28 cellular contexts compared by ENCODE assay signal in genomic region chr20:50487397-50487796, GRCh38. TPM values are rescaled to one million over a fixed set of nuclear protein-coding genes. Genes with fewer than 3 reads are reported as not detected.
DNase-seq lines count a peak whose midpoint lies in the region; ATAC-seq and TF ChIP-seq lines count a peak whose summit lies in the region.
"Had no signal": no experiment of that assay in that cellular context is flagged by ENCODE, and none has a peak within 500 bp of the region (broad histone marks: within the 10 kb centered on the region; RNA-seq: fewer than 3 reads in every experiment).

No MANE protein-coding gene starts in this region.

- H3K27ac Mint-ChIP-seq in natural killer cell treated with Interleukin-12 subunit alpha and Interleukin-12 subunit beta and Interleukin-15 and Interleukin-18, amount 100 ng/mL, for 72 hours, result peak overlapping the region in 1 of 2 donors; percentile 41
- H3K27ac Mint-ChIP-seq in natural killer cell, result no peak overlapping the region
- peak overlapping the region; percentile 17 for H3K27ac Mint-ChIP-seq in activated T-helper 17 cell treated with anti-CD3 and anti-CD28 coated beads, Interleukin-2, amount 50 U/mL, for 72 hours
- H3K27ac Mint-ChIP-seq: CD4-positive, alpha-beta T cell; dendritic cell treated with granulocyte-macrophage colony-stimulating factor and Interleukin-4, amounts not matched to agents 40 ng/mL and 50 ng/mL, for 4 days had no signal

- ATAC-seq in natural killer cell treated with Interleukin-12 subunit alpha and Interleukin-12 subunit beta and Interleukin-15 and Interleukin-18, amount 100 ng/mL, for 72 hours, result peak in 1 of 2 donors; percentile 59
- ATAC-seq in natural killer cell, result no peak
- peak; percentile 53 for ATAC-seq in activated T-helper 17 cell treated with anti-CD3 and anti-CD28 coated beads, Interleukin-2, amount 50 U/mL, for 72 hours (replicated peaks)
- ATAC-seq: Panc1, pancreas, right cardiac atrium had no signal

- H3K4me1 Mint-ChIP-seq in natural killer cell treated with Interleukin-12 subunit alpha and Interleukin-12 subunit beta and Interleukin-15 and Interleukin-18, amount 100 ng/mL, for 72 hours (ENCODE audit: low read depth in 2 of 2), result peaks cover 21 to 43% of the 10 kb centered on the region in 2 donors
- H3K4me1 Mint-ChIP-seq in natural killer cell, result peaks cover 19% of the 10 kb centered on the region in 2 donors
- H3K4me1 Mint-ChIP-seq in activated T-helper 17 cell treated with anti-CD3 and anti-CD28 coated beads, Interleukin-2, amount 50 U/mL, for 72 hours, result peaks cover 20% of the 10 kb centered on the region
- H3K4me1 Mint-ChIP-seq: neural crest cell had no signal

- intact Hi-C loops in natural killer cell (cut with micrococcal nuclease), result no loop called here

- H3K4me3 Mint-ChIP-seq in natural killer cell treated with Interleukin-12 subunit alpha and Interleukin-12 subunit beta and Interleukin-15 and Interleukin-18, amount 100 ng/mL, for 72 hours, result peak overlapping the region; percentile 51
- H3K4me3 Mint-ChIP-seq in natural killer cell, result no peak overlapping the region
- H3K4me3 Mint-ChIP-seq in activated T-helper 17 cell treated with anti-CD3 and anti-CD28 coated beads, Interleukin-2, amount 50 U/mL, for 72 hours, result peak overlapping the region; percentile 21
- H3K4me3 Mint-ChIP-seq: CD4-positive, alpha-beta T cell; central memory CD8-positive, alpha-beta T cell; dendritic cell treated with granulocyte-macrophage colony-stimulating factor and Interleukin-4, amounts not matched to agents 40 ng/mL and 50 ng/mL, for 4 days; neural crest cell had no signal

- H3K9me3 Mint-ChIP-seq in natural killer cell treated with Interleukin-12 subunit alpha and Interleukin-12 subunit beta and Interleukin-15 and Interleukin-18, amount 100 ng/mL, for 72 hours, result no peaks in the 10 kb centered on the region
- H3K9me3 Mint-ChIP-seq in natural killer cell, result no peaks in the 10 kb centered on the region
- H3K9me3 Mint-ChIP-seq in activated T-helper 17 cell treated with anti-CD3 and anti-CD28 coated beads, Interleukin-2, amount 50 U/mL, for 72 hours, result no peaks in the 10 kb centered on the region
- H3K9me3 Mint-ChIP-seq: CD4-positive, alpha-beta T cell; central memory CD8-positive, alpha-beta T cell; dendritic cell treated with granulocyte-macrophage colony-stimulating factor and Interleukin-4, amounts not matched to agents 40 ng/mL and 50 ng/mL, for 4 days; neural crest cell had no signal

- no peaks in the 10 kb centered on the region for H3K36me3 Mint-ChIP-seq in natural killer cell treated with Interleukin-12 subunit alpha and Interleukin-12 subunit beta and Interleukin-15 and Interleukin-18, amount 100 ng/mL, for 72 hours
- H3K36me3 Mint-ChIP-seq in natural killer cell, result no peaks in the 10 kb centered on the region
- H3K36me3 Mint-ChIP-seq in activated T-helper 17 cell treated with anti-CD3 and anti-CD28 coated beads, Interleukin-2, amount 50 U/mL, for 72 hours (ENCODE audit: low read depth), result no peaks in the 10 kb centered on the region

- H3K27me3 Mint-ChIP-seq in natural killer cell treated with Interleukin-12 subunit alpha and Interleukin-12 subunit beta and Interleukin-15 and Interleukin-18, amount 100 ng/mL, for 72 hours, result peaks cover 0 to 3% of the 10 kb centered on the region in 2 donors
- H3K27me3 Mint-ChIP-seq in natural killer cell (ENCODE audit: low read depth in 2 of 2), result peaks cover 0 to 3% of the 10 kb centered on the region in 2 donors
- no peaks in the 10 kb centered on the region for H3K27me3 Mint-ChIP-seq in activated T-helper 17 cell treated with anti-CD3 and anti-CD28 coated beads, Interleukin-2, amount 50 U/mL, for 72 hours
- H3K27me3 Mint-ChIP-seq: CD4-positive, alpha-beta T cell; central memory CD8-positive, alpha-beta T cell; dendritic cell treated with granulocyte-macrophage colony-stimulating factor and Interleukin-4, amounts not matched to agents 40 ng/mL and 50 ng/mL, for 4 days had no signal

- TF ChIP-seq CTCF in natural killer cell (IDR thresholded peaks at IDR 0.05), result no peak

- DNase-seq in NOMO-1 treated with DMSO at 0.1 percent for 48 hours (lab: John Stamatoyannopoulos, UW; ENCODE audit: unreplicated experiment) (peak; percentile 24), NOMO-1 (lab: John Stamatoyannopoulos, UW; ENCODE audit: unreplicated experiment in 2 of 2) (no peak), natural killer cell (no peak), COR-L47 (lab: John Stamatoyannopoulos, UW) (no peak), T-helper 9 cell (no peak), hepatic stellate cell (ENCODE audit: low spot score) (no peak)
- no peak for DNase-seq in natural killer cell treated with Interleukin-12 subunit alpha and Interleukin-12 subunit beta and Interleukin-15 and Interleukin-18, amount 100 ng/mL, for 72 hours (ENCODE audit: low spot score)
- DNase-seq: 8988T; activated effector memory CD4-positive, alpha-beta T cell treated with Interleukin-2 at 50 U/mL for 16 hours; CD4-positive, alpha-beta T cell; esophagus squamous epithelium; foreskin melanocyte; NCI-H1092; NCI-H187; NCI-H2171; NCI-H510A treated with DMSO at 0.1 percent for 48 hours; pancreas; right cardiac atrium; SIG-M5; spleen; stimulated activated CD4-positive, alpha-beta T cell treated with anti-CD3 and anti-CD28 coated beads, Interleukin-4, amount 100 ng/mL, for 1 hour; T1000; testis had no signal

RNA-seq across cellular contexts. Expression of gene PTPN1, which starts 22.8 kb away (rescaled TPM):
- total RNA-seq in natural killer cell treated with Interleukin-12 subunit alpha and Interleukin-12 subunit beta and Interleukin-15 and Interleukin-18, amount 100 ng/mL, for 72 hours, result 100 to 1,000 TPM in 1 of 2 donors, 10 to 100 TPM in 1; 74.3 to 105 TPM
- 10 to 100 TPM; 52.9 to 64.5 (median 58.3) TPM for total RNA-seq in natural killer cell
- total RNA-seq in activated T-helper 17 cell treated with anti-CD3 and anti-CD28 coated beads, Interleukin-2, amount 50 U/mL, for 72 hours, result 10 to 100 TPM; 68.3 to 77.1 TPM
